10 cellular contexts compared by ENCODE assay signal in genomic region chr18:13576598-13576997, GRCh38.
A peak's percentile ranks its signal among the peaks of the same experiment; 100 is the strongest.
DNase-seq lines count a peak whose midpoint lies in the region; ATAC-seq lines count a peak whose summit lies in the region.
"Had no signal": no experiment of that assay in that cellular context is flagged by ENCODE, and none has a peak within 500 bp of the region (broad histone marks: within the 10 kb centered on the region; RNA-seq: fewer than 3 reads in every experiment).

No MANE protein-coding gene starts in this region.

- peak overlapping the region; percentile 73 for H3K27ac ChIP-seq in layer of hippocampus (ENCODE audit: low read depth, low read length)
- H3K27ac ChIP-seq: epithelial cell of prostate had no signal

- ATAC-seq in GM18519 (IDR thresholded peaks at IDR 0.05; ENCODE audit: low FRiP score, unreplicated experiment) (peak; percentile 9), GM21526 (IDR thresholded peaks at IDR 0.05; ENCODE audit: low FRiP score, unreplicated experiment) (peak; percentile 31), HG03457 (IDR thresholded peaks at IDR 0.05; ENCODE audit: unreplicated experiment) (peak; percentile 17)

- H3K27me3 ChIP-seq in layer of hippocampus (ENCODE audit: control insufficient read depth, insufficient read depth, low read length) = no peaks in the 10 kb centered on the region

- DNase-seq in NCI-H1930 (lab: John Stamatoyannopoulos, UW) (no peak), activated gamma-delta T cell (lab: John Stamatoyannopoulos, UW) (no peak), superior temporal gyrus (ENCODE audit: extremely low spot score) (no peak)
- no peak for DNase-seq in stimulated activated CD4-positive, alpha-beta T cell treated with anti-CD3 and anti-CD28 coated beads, Interleukin-2, amount 100 ng/mL, for 48 hours
- DNase-seq: activated T-cell treated with anti-CD3 and anti-CD28 coated beads for 4 hours had no signal
